ENCODE assay signal across 16 cellular contexts in the genomic region with DNA sequence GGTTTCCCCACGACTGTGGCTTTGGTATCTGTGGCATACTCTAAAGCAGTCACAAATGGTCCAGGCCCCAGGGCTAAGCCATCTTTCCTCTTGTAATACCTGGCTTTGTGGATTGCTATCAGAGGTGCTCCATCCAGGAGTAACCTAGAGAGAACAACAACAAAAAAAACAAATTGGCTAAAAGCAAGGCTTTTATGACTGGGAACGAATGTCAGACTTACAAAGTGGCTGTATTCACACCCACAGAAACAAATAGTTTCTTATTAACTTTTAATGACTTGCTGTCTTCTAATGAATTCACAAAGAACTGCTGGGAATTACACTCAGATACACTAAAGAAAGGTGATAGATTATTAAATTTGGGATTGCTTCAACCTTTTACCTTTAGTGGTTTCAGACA. TPM values are rescaled to one million over a fixed set of nuclear protein-coding genes. Genes with fewer than 3 reads are reported as not detected.
DNase-seq lines count a peak whose midpoint lies in the region; ATAC-seq and TF ChIP-seq lines count a peak whose summit lies in the region.
"Had no signal": no experiment of that assay in that cellular context is flagged by ENCODE, and none has a peak within 500 bp of the region (broad histone marks: within the 10 kb centered on the region; RNA-seq: fewer than 3 reads in every experiment).

No MANE protein-coding gene starts in this region.

- WGBS in endodermal cell (ENCODE audit: insufficient coverage in 1 of 2, insufficient read length in 1 of 2), 2 experiments: 67 to 78% methylated on average over 1 to 2 of the region's 2 CpGs

- peak overlapping the region; percentile 11 for H3K4me3 Mint-ChIP-seq in endodermal cell
- no peak overlapping the region for H3K4me3 Mint-ChIP-seq in progenitor cell of endocrine pancreas (ENCODE audit: low read depth)
- H3K4me3 Mint-ChIP-seq in type B pancreatic cell: no peak overlapping the region
- H3K4me3 Mint-ChIP-seq: CD4-positive, alpha-beta memory T cell had no signal

- H3K27me3 Mint-ChIP-seq in endodermal cell (ENCODE audit: insufficient read depth): no peaks in the 10 kb centered on the region
- H3K27me3 Mint-ChIP-seq in progenitor cell of endocrine pancreas: no peaks in the 10 kb centered on the region
- H3K27me3 Mint-ChIP-seq in type B pancreatic cell: no peaks in the 10 kb centered on the region
- H3K27me3 Mint-ChIP-seq: CD4-positive, alpha-beta memory T cell had no signal

- no peaks in the 10 kb centered on the region for H3K9me3 Mint-ChIP-seq in endodermal cell
- H3K9me3 Mint-ChIP-seq in progenitor cell of endocrine pancreas (ENCODE audit: low read depth): no peaks in the 10 kb centered on the region
- no peaks in the 10 kb centered on the region for H3K9me3 Mint-ChIP-seq in type B pancreatic cell
- H3K9me3 Mint-ChIP-seq: CD4-positive, alpha-beta memory T cell had no signal

- TF ChIP-seq CTCF in endodermal cell (conservative IDR thresholded peaks at IDR 0.05) (no peak), progenitor cell of endocrine pancreas (IDR thresholded peaks at IDR 0.05; ENCODE audit: unreplicated experiment) (no peak), type B pancreatic cell (conservative IDR thresholded peaks at IDR 0.05) (no peak)

- TF ChIP-seq POLR2A in GM18505 (IDR thresholded peaks at IDR 0.05; ENCODE audit: borderline replicate concordance, extremely low read depth, insufficient read depth, insufficient read length): no peak

- in situ Hi-C loops in KBM-7 (cut with MboI; ENCODE audit: low pct_unique_long_range_greater_than_20kb, low sequenced_read_pairs): no loop called here

- H3K4me3 ChIP-seq in SJCRH30 (no peak overlapping the region), endodermal cell (ENCODE audit: low read length) (no peak overlapping the region)

- peaks cover 25% of the 10 kb centered on the region for H3K4me1 ChIP-seq in SJCRH30
- H3K4me1 ChIP-seq in endodermal cell (ENCODE audit: control insufficient read depth, insufficient read depth, low read length): peaks cover 18% of the 10 kb centered on the region

- ATAC-seq in GM18505 (IDR thresholded peaks at IDR 0.05; ENCODE audit: unreplicated experiment): no peak
- no peak for ATAC-seq in HG02973 (IDR thresholded peaks at IDR 0.05; ENCODE audit: unreplicated experiment)

- H3K4me1 Mint-ChIP-seq in endodermal cell: peaks cover 55% of the 10 kb centered on the region
- H3K4me1 Mint-ChIP-seq in progenitor cell of endocrine pancreas (ENCODE audit: low read depth): peaks cover 32% of the 10 kb centered on the region
- no peaks in the 10 kb centered on the region for H3K4me1 Mint-ChIP-seq in type B pancreatic cell (ENCODE audit: unreplicated experiment)

- H3K27ac ChIP-seq in SJCRH30 (peak overlapping the region; percentile 96), endodermal cell (ENCODE audit: low read depth, low read length) (no peak overlapping the region)

- peak overlapping the region; percentile 85 for H3K27ac Mint-ChIP-seq in endodermal cell
- H3K27ac Mint-ChIP-seq in progenitor cell of endocrine pancreas: peak overlapping the region; percentile 17
- H3K27ac Mint-ChIP-seq in type B pancreatic cell: no peak overlapping the region

- H3K36me3 ChIP-seq in SJCRH30 (peaks cover 7% of the 10 kb centered on the region), endodermal cell (ENCODE audit: control insufficient read depth, insufficient read depth, low read length) (peaks cover 45% of the 10 kb centered on the region)

- DNase-seq in SJCRH30 (peak in 1 of 2 experiments; percentile 2), endodermal cell (no peak), progenitor cell of endocrine pancreas (ENCODE audit: low spot score, unreplicated experiment) (no peak), type B pancreatic cell (ENCODE audit: extremely low spot score, unreplicated experiment) (no peak), KBM-7 (no peak)
- DNase-seq: C1 segment of cervical spinal cord; Calu3; CD4-positive, alpha-beta memory T cell; COR-L47; DMS53; DMS79 treated with DMSO at 0.1 percent for 48 hours; GF-D8; GOT3; HCEC 1CT had no signal

- H3K9ac ChIP-seq in endodermal cell (ENCODE audit: extremely low read depth, low read length, poor library complexity, severe bottlenecking): no peak overlapping the region

- peaks cover 39% of the 10 kb centered on the region for H3K36me3 Mint-ChIP-seq in endodermal cell (ENCODE audit: low read depth)
- peaks cover 29% of the 10 kb centered on the region for H3K36me3 Mint-ChIP-seq in progenitor cell of endocrine pancreas (ENCODE audit: insufficient read depth)
- H3K36me3 Mint-ChIP-seq in type B pancreatic cell: peaks cover 33% of the 10 kb centered on the region

- H3K27me3 ChIP-seq in SJCRH30 (no peaks in the 10 kb centered on the region), endodermal cell (ENCODE audit: control insufficient read depth, insufficient read depth, low read length, poor library complexity, severe bottlenecking) (no peaks in the 10 kb centered on the region)

- no peaks in the 10 kb centered on the region for H3K9me3 ChIP-seq in SJCRH30 (replicated peaks)
- H3K9me3 ChIP-seq in endodermal cell (ENCODE audit: control insufficient read depth, low read length): no peaks in the 10 kb centered on the region

RNA-seq across cellular contexts. Expression of gene HDHD2, which starts 35.1 kb away (rescaled TPM):
- total RNA-seq in SJCRH30 (2014; rRNA removed; shearing (Covaris generic)): 14.7 and 20.2 TPM in 2 replicates
- total RNA-seq in endodermal cell (10 to 100 TPM; 53.6 to 76.8 TPM), progenitor cell of endocrine pancreas (47.2 and 57.0 TPM in 2 replicates), type B pancreatic cell (ENCODE audit: low replicate concordance) (24.7 and 41.8 TPM in 2 replicates)
- 61.6 TPM for polyA plus RNA-seq in endodermal cell (2013, experiment 1 of 2)
- 58.7 TPM for polyA plus RNA-seq in endodermal cell (2013, experiment 2 of 2)
